ENCODE assay signal across 12 cellular contexts in genomic region chr15:94080416-94080815, GRCh38.
A peak's percentile ranks its signal among the peaks of the same experiment; 100 is the strongest.
DNase-seq lines count a peak whose midpoint lies in the region; ATAC-seq, FAIRE-seq and TF ChIP-seq lines count a peak whose summit lies in the region.
"Had no signal": no experiment of that assay in that cellular context is flagged by ENCODE, and none has a peak within 500 bp of the region (broad histone marks: within the 10 kb centered on the region; RNA-seq: fewer than 3 reads in every experiment).

No MANE protein-coding gene starts in this region.

- H3K4me1 Mint-ChIP-seq in neural crest cell: peaks cover 28% of the 10 kb centered on the region

- no peak for FAIRE-seq in D721Med (lab: Jason Lieb, UNC)
- FAIRE-seq: G401.6 had no signal

- H3K4me3 Mint-ChIP-seq in neural crest cell: no peak overlapping the region

- DNase-seq in GM03348 (ENCODE audit: low spot score) (peak; percentile 79), NCI-H1436 treated with DMSO at 0.1 percent for 48 hours (lab: John Stamatoyannopoulos, UW) (peak; percentile 24), epithelial cell of esophagus (ENCODE audit: low read depth) (peak; percentile 94), neural crest cell (ENCODE audit: low read depth, low spot score) (no peak), D721Med (ENCODE audit: insufficient read length, low spot score) (no peak), left lobe of liver (ENCODE audit: low spot score) (no peak), posterior cingulate gyrus (no peak)
- DNase-seq in activated naive CD4-positive, alpha-beta T cell treated with Interleukin-2 at 50 U/mL for 16 hours: no peak
- DNase-seq: activated effector memory CD4-positive, alpha-beta T cell treated with anti-CD3 and anti-CD28 coated beads, Interleukin-2, amount 50 U/mL, for 16 hours; NCI-H1694 treated with DMSO at 0.1 percent for 48 hours; transverse colon had no signal

- H3K4me3 ChIP-seq in epithelial cell of esophagus (ENCODE audit: low read length): peak overlapping the region; percentile 23
- H3K4me3 ChIP-seq: transverse colon had no signal

- H3K27ac Mint-ChIP-seq in neural crest cell (ENCODE audit: unreplicated experiment): peak overlapping the region; percentile 60

- intact Hi-C loops in posterior cingulate gyrus (cut with DNase I): no loop called here

- TF ChIP-seq CTCF in epithelial cell of esophagus (IDR thresholded peaks at IDR 0.05; ENCODE audit: insufficient read depth, low read depth, low read length, missing control alignments): no peak
- TF ChIP-seq CTCF in neural crest cell (conservative IDR thresholded peaks at IDR 0.05): no peak
- no peak for TF ChIP-seq CTCF in D721Med (IDR thresholded peaks at IDR 0.05; ENCODE audit: insufficient read depth, missing control alignments)

- H3K36me3 Mint-ChIP-seq in neural crest cell (ENCODE audit: low read depth): no peaks in the 10 kb centered on the region

- no peaks in the 10 kb centered on the region for H3K9me3 Mint-ChIP-seq in neural crest cell

- H3K27me3 Mint-ChIP-seq in neural crest cell (ENCODE audit: low read depth): no peaks in the 10 kb centered on the region

- ATAC-seq in left lobe of liver: no peak

Comparison
In these comparisons a context has a peak if more than half of its experiments do, and no peak if none do; other contexts are left out.
1. DNase-seq: peak in GM03348 (single experiment), NCI-H1436 treated with DMSO at 0.1 percent for 48 hours (single experiment) and epithelial cell of esophagus (single experiment); none in neural crest cell (single experiment), D721Med (single experiment), left lobe of liver (single experiment), activated naive CD4-positive, alpha-beta T cell treated with Interleukin-2 at 50 U/mL for 16 hours (single experiment) and posterior cingulate gyrus (0 of 10).